ENCODE assay signal across 13 cellular contexts in genomic region chr15:48334260-48334659, GRCh38. TPM values are rescaled to one million over a fixed set of nuclear protein-coding genes. Genes with fewer than 3 reads are reported as not detected.
DNase-seq lines count a peak whose midpoint lies in the region; ATAC-seq, FAIRE-seq and TF ChIP-seq lines count a peak whose summit lies in the region.
"Had no signal": no experiment of that assay in that cellular context is flagged by ENCODE, and none has a peak within 500 bp of the region (broad histone marks: within the 10 kb centered on the region; RNA-seq: fewer than 3 reads in every experiment).

No MANE protein-coding gene starts in this region.

- no peak overlapping the region for H2BK5ac ChIP-seq in H9 (ENCODE audit: insufficient read length, low read length)
- H2BK5ac ChIP-seq in H1 (ENCODE audit: low read depth, low read length): no peak overlapping the region

- H3K79me2 ChIP-seq in H9 (ENCODE audit: insufficient read depth, low read length) (no peaks in the 10 kb centered on the region; the same call in 1 of the 2 replicates), OCI-LY1 (ENCODE audit: insufficient read depth, low read length) (peaks cover 26% of the 10 kb centered on the region), H1 (ENCODE audit: control insufficient read depth in 1 of 2, insufficient read depth in 2 of 2, low read length in 2 of 2) (peaks cover 0 to 68% of the 10 kb centered on the region in 2 experiments; a peak in 3 of 4 replicates)

- peak; percentile 38; the same call in 1 of the 2 replicates for TF ChIP-seq CTCF in A673 (conservative IDR thresholded peaks at IDR 0.05; ENCODE audit: low read depth, low read length)
- peak; percentile 40; the same call in 2 of the 3 replicates for TF ChIP-seq CTCF in H9 (conservative IDR thresholded peaks at IDR 0.05)
- TF ChIP-seq CTCF in OCI-LY1 (IDR thresholded peaks at IDR 0.05; ENCODE audit: low read length): no peak
- peak in 1 of 3 experiments; percentile 34; a peak in 1 of 4 replicates for TF ChIP-seq CTCF in H1 (IDR thresholded peaks at IDR 0.05; ENCODE audit: control extremely low read depth in 1 of 3, insufficient read depth in 1 of 3, low read depth in 1 of 3, low read length in 3 of 3)
- TF ChIP-seq CTCF in transverse colon (IDR thresholded peaks at IDR 0.05): no peak

- no peak for ATAC-seq in HG02885 (IDR thresholded peaks at IDR 0.05; ENCODE audit: poor library complexity, unreplicated experiment)

- DNase-seq in A673 (ENCODE audit: low spot score) (peak; percentile 40), H9 (no peak), H1 (ENCODE audit: low read depth in 1 of 2, low spot score in 2 of 2) (no peak), transverse colon (no peak), EL (no peak)
- DNase-seq: amygdala, cortex of kidney, MM.1S, T1000 had no signal

- no TSS peak for BruUV-seq in A673 (replicated peaks; lab: Mats Ljungman, UMichigan)

- H3F3A ChIP-seq in OCI-LY1 (ENCODE audit: insufficient read depth, low read length): no peaks in the 10 kb centered on the region

- CTCF ChIA-PET in A673 (lab: Charles Lee): no interaction called here
- CTCF ChIA-PET in H1 (lab: Charles Lee; ENCODE audit: partially characterized antibody): interaction anchor here (1.1 to 6.6 kb wide), 8 partner anchors 10 to 222 kb away, joined by 3 to 59 read pairs (median 22); no protein-coding TSS in a partner anchor

- H4K8ac ChIP-seq in H9 (replicated peaks; ENCODE audit: insufficient read length, low read depth, low read length) (no peak overlapping the region), H1 (ENCODE audit: extremely low read depth, insufficient read depth, low read length) (no peak overlapping the region)

- H2BK12ac ChIP-seq in H9 (ENCODE audit: insufficient read length, low read depth, low read length): no peak overlapping the region
- H2BK12ac ChIP-seq in H1 (ENCODE audit: low read depth, low read length): no peak overlapping the region

- H3K4me1 Mint-ChIP-seq in H9: peaks cover 27 to 35% of the 10 kb centered on the region in 2 experiments

- H2AK5ac ChIP-seq in H9 (ENCODE audit: insufficient read length, low read length) (no peak overlapping the region), H1 (ENCODE audit: low read depth, low read length) (no peak overlapping the region)

- no peak overlapping the region for H3K27ac Mint-ChIP-seq in H9

- H2BK120ac ChIP-seq in H9 (ENCODE audit: low read depth, low read length, poor library complexity, severe bottlenecking) (no peak overlapping the region), H1 (replicated peaks; ENCODE audit: low read depth, low read length) (no peak overlapping the region)

- H3K79me1 ChIP-seq in H9 (ENCODE audit: insufficient read depth, low read depth, low read length, poor library complexity, severe bottlenecking) (no peaks in the 10 kb centered on the region), H1 (ENCODE audit: low read depth, low read length) (no peaks in the 10 kb centered on the region)

- H3K9me2 ChIP-seq in OCI-LY1 (ENCODE audit: low read depth, low read length): no peaks in the 10 kb centered on the region

- in situ Hi-C loops in transverse colon (cut with MboI; ENCODE audit: low pct_ligation_motif_present in 1 of 4, low pct_unique_long_range_greater_than_20kb in 1 of 4, low sequenced_read_pairs in 3 of 4): no loop called here

- intact Hi-C loops in A673 (cut with micrococcal nuclease; ENCODE audit: unreplicated experiment) (no loop called here), transverse colon (cut with DNase I; ENCODE audit: low total_unique reads) (no loop called here)

- H4K91ac ChIP-seq in H9 (ENCODE audit: insufficient read length, low read depth, low read length): no peak overlapping the region
- H4K91ac ChIP-seq in H1 (replicated peaks; ENCODE audit: insufficient read length, low read length): no peak overlapping the region

- H3K18ac ChIP-seq in H9 (ENCODE audit: insufficient read length, low read depth, low read length): no peak overlapping the region
- no peak overlapping the region for H3K18ac ChIP-seq in H1 (ENCODE audit: extremely low read depth, low read length)

- H3K27me3 ChIP-seq in A673 (replicated peaks; ENCODE audit: insufficient read depth, low read depth, low read length, poor library complexity): no peaks in the 10 kb centered on the region
- H3K27me3 ChIP-seq in H9 (ENCODE audit: insufficient read depth, low read length): no peaks in the 10 kb centered on the region
- H3K27me3 ChIP-seq in OCI-LY1 (ENCODE audit: insufficient read depth, low read length): no peaks in the 10 kb centered on the region
- no peaks in the 10 kb centered on the region for H3K27me3 ChIP-seq in H1 (replicated peaks in 1 of 4; ENCODE audit: control insufficient read depth in 3 of 4, extremely low read depth in 1 of 4, insufficient read depth in 3 of 4, low read length in 3 of 4)
- no peaks in the 10 kb centered on the region for H3K27me3 ChIP-seq in transverse colon

- peak overlapping the region; percentile 22 for H3K27ac ChIP-seq in A673 (ENCODE audit: low read depth, low read length, poor library complexity, severe bottlenecking)
- no peak overlapping the region for H3K27ac ChIP-seq in H9 (ENCODE audit: insufficient read length, low read depth, low read length)
- H3K27ac ChIP-seq in OCI-LY1 (ENCODE audit: low read depth, low read length, poor library complexity, severe bottlenecking): no peak overlapping the region
- no peak overlapping the region for H3K27ac ChIP-seq in H1 (ENCODE audit: low read depth, low read length)
- no peak overlapping the region for H3K27ac ChIP-seq in transverse colon
- H3K27ac ChIP-seq: RWPE1 had no signal

- H2BK15ac ChIP-seq in H9 (ENCODE audit: low read depth, low read length): no peak overlapping the region
- no peak overlapping the region for H2BK15ac ChIP-seq in H1 (ENCODE audit: low read length)

- TF ChIP-seq EP300 in H1 (IDR thresholded peaks at IDR 0.05; ENCODE audit: borderline replicate concordance in 1 of 2, low read depth in 2 of 2, low read length in 2 of 2): no peak
- no peak for TF ChIP-seq EP300 in transverse colon (IDR thresholded peaks at IDR 0.05; ENCODE audit: low read depth)

- H3K36me3 Mint-ChIP-seq in H9 (ENCODE audit: insufficient read depth in 1 of 3, low read depth in 3 of 3): peaks cover 9 to 47% (median 31%) of the 10 kb centered on the region in 3 experiments

- H3K4ac ChIP-seq in H9 (ENCODE audit: low read depth, low read length) (no peak overlapping the region), H1 (replicated peaks; ENCODE audit: insufficient read length, low read depth, low read length) (no peak overlapping the region)

- H3K14ac ChIP-seq in H9 (ENCODE audit: insufficient read depth, low read length) (no peak overlapping the region), H1 (ENCODE audit: insufficient read length) (no peak overlapping the region)

- FAIRE-seq in H1 (lab: Jason Lieb, UNC): no peak

- H3K36me3 ChIP-seq in A673 (ENCODE audit: insufficient read depth, low read length, poor library complexity, severe bottlenecking) (peaks cover 43% of the 10 kb centered on the region), OCI-LY1 (ENCODE audit: insufficient read depth, low read length) (peaks cover 63% of the 10 kb centered on the region), H1 (ENCODE audit: control insufficient read depth in 2 of 4, insufficient read depth in 4 of 4, low read length in 3 of 4) (peaks cover 0 to 48% (median 28%) of the 10 kb centered on the region in 4 experiments; a peak in 6 of 8 replicates), transverse colon (peaks cover 0 to 7% (median 3%) of the 10 kb centered on the region in 4 donors)

- H3K9me3 Mint-ChIP-seq in H9: no peaks in the 10 kb centered on the region

- H3K9ac ChIP-seq in H9 (ENCODE audit: extremely low read depth, insufficient read length, low read length) (no peak overlapping the region), OCI-LY1 (ENCODE audit: low read length) (no peak overlapping the region; the same call in none of the 2 replicates), H1 (replicated peaks in 1 of 4; ENCODE audit: extremely low read depth in 1 of 4, low read depth in 3 of 4, low read length in 3 of 4) (no peak overlapping the region)

- H3K4me2 ChIP-seq in H9 (ENCODE audit: insufficient read depth, insufficient read length, low read length) (no peak overlapping the region), OCI-LY1 (ENCODE audit: low read length) (peak overlapping the region; percentile 69; the same call in 1 of the 2 replicates), H1 (ENCODE audit: insufficient read depth in 1 of 2, low read depth in 2 of 2, low read length in 2 of 2) (peak overlapping the region; percentile 61 to 81; a peak in 3 of 4 replicates)

- H2BK20ac ChIP-seq in H9 (ENCODE audit: low read depth, low read length, poor library complexity, severe bottlenecking): no peak overlapping the region
- H2BK20ac ChIP-seq in H1 (ENCODE audit: low read length): no peak overlapping the region

- H3K9me3 ChIP-seq in A673 (ENCODE audit: low read depth, low read length, poor library complexity, severe bottlenecking) (no peaks in the 10 kb centered on the region), H9 (ENCODE audit: control insufficient read depth, low read depth, low read length) (no peaks in the 10 kb centered on the region), OCI-LY1 (ENCODE audit: low read length) (no peaks in the 10 kb centered on the region), H1 (ENCODE audit: insufficient read depth in 2 of 2, low read depth in 1 of 2, low read length in 1 of 2) (no peaks in the 10 kb centered on the region), transverse colon (no peaks in the 10 kb centered on the region)

- H3K4me3 ChIP-seq in A673 (ENCODE audit: low read depth, low read length, poor library complexity, severe bottlenecking) (peak overlapping the region; percentile 84), OCI-LY1 (ENCODE audit: low read depth, low read length, poor library complexity, severe bottlenecking) (peak overlapping the region; percentile 81), H1 (ENCODE audit: extremely low read depth in 1 of 4, insufficient read depth in 2 of 4, low read depth in 3 of 4, low read length in 4 of 4) (peak overlapping the region in 1 of 4 experiments; percentile 99; a peak in 2 of 8 replicates), transverse colon (no peak overlapping the region)
- H3K4me3 ChIP-seq: lung had no signal

- H3K27me3 Mint-ChIP-seq in H9 (ENCODE audit: low read depth): no peaks in the 10 kb centered on the region

- H3K56ac ChIP-seq in H9 (ENCODE audit: insufficient read length, low read depth, low read length) (no peak overlapping the region), H1 (replicated peaks; ENCODE audit: insufficient read length, low read depth, low read length) (no peak overlapping the region)

- H4K5ac ChIP-seq in H9 (ENCODE audit: insufficient read length, low read depth, low read length): no peak overlapping the region
- no peak overlapping the region for H4K5ac ChIP-seq in H1 (ENCODE audit: insufficient read length, low read depth, low read length)

- peaks cover 26% of the 10 kb centered on the region for H3K4me1 ChIP-seq in A673 (ENCODE audit: insufficient read depth, low read length, poor library complexity, severe bottlenecking)
- no peaks in the 10 kb centered on the region for H3K4me1 ChIP-seq in H9 (ENCODE audit: insufficient read depth, low read length)
- H3K4me1 ChIP-seq in OCI-LY1 (ENCODE audit: insufficient read depth, low read length, severe bottlenecking): peaks cover 37% of the 10 kb centered on the region
- H3K4me1 ChIP-seq in H1 (replicated peaks in 1 of 4; ENCODE audit: control insufficient read depth in 3 of 4, insufficient read depth in 4 of 4, low read length in 3 of 4): peaks cover 3 to 9% (median 4%) of the 10 kb centered on the region in 4 experiments; a peak in 5 of 7 replicates
- peaks cover 9 to 26% (median 17%) of the 10 kb centered on the region in 4 donors for H3K4me1 ChIP-seq in transverse colon

- no CpG with 5 or more reads among the region's 2 CpGs for WGBS in H9 (ENCODE audit: extremely low coverage, insufficient read length, low lambda C conversion rate)
- 68% methylated on average over 2 of the region's 2 CpGs; no CpG with 5 or more reads in 1 of the 2 experiments for WGBS in H1 (ENCODE audit: extremely low coverage in 1 of 2, insufficient coverage in 1 of 2, insufficient read length in 1 of 2, insufficient replicate concordance in 2 of 2, low coverage in 1 of 2, low lambda C conversion rate in 2 of 2, missing lambda C conversion rate in 1 of 2), 2 experiments
- 73 to 100% methylated on average over 1 to 2 of the region's 2 CpGs for WGBS in transverse colon (ENCODE audit: low coverage in 1 of 2), 2 donors

- peak; percentile 44 to 57; a peak in 3 of 4 replicates for TF ChIP-seq RAD21 in H1 (IDR thresholded peaks at IDR 0.05 in 1 of 2, conservative IDR thresholded peaks at IDR 0.05 in 1 of 2; ENCODE audit: low read depth in 2 of 2, low read length in 2 of 2)

- no peaks in the 10 kb centered on the region for H4K20me1 ChIP-seq in H9 (ENCODE audit: control insufficient read depth, insufficient read depth, insufficient read length)
- no peaks in the 10 kb centered on the region for H4K20me1 ChIP-seq in OCI-LY1 (ENCODE audit: insufficient read depth, low read length)
- peaks cover 3 to 4% of the 10 kb centered on the region in 2 experiments for H4K20me1 ChIP-seq in H1 (replicated peaks in 1 of 2; ENCODE audit: control insufficient read depth in 1 of 2, insufficient read depth in 2 of 2, low read length in 2 of 2)

- TF ChIP-seq POLR2A in H1 (IDR thresholded peaks at IDR 0.05; ENCODE audit: control extremely low read depth in 1 of 2, low read depth in 2 of 2, low read length in 2 of 2) (no peak), transverse colon (IDR thresholded peaks at IDR 0.05) (no peak)

- POLR2A ChIA-PET in A673 (lab: Charles Lee; ENCODE audit: low non-redundant PET): no interaction called here
- POLR2A ChIA-PET in H1 (lab: Charles Lee; ENCODE audit: partially characterized antibody): interaction anchor here (0.5 to 2.3 kb wide), 7 partner anchors 10 to 386 kb away, joined by 3 to 11 read pairs (median 3); partner anchors contain the start of gene MYEF2

- H3K23me2 ChIP-seq in H9 (ENCODE audit: insufficient read length, low read depth, low read length, poor library complexity, severe bottlenecking) (peaks cover 14% of the 10 kb centered on the region), H1 (ENCODE audit: low read depth, low read length) (peaks cover 2% of the 10 kb centered on the region; the same call in 1 of the 2 replicates)

- no peak overlapping the region for H3T11ph ChIP-seq in H9 (ENCODE audit: low read length)

- peak overlapping the region in 1 of 2 experiments; percentile 16; a peak in 1 of 5 replicates for H3K4me3 Mint-ChIP-seq in H9

- H3K23ac ChIP-seq in H9 (ENCODE audit: insufficient read length, low read depth, low read length): no peak overlapping the region
- no peak overlapping the region for H3K23ac ChIP-seq in H1 (ENCODE audit: insufficient read length)

- H2AFZ ChIP-seq in H9 (ENCODE audit: low read length) (no peak overlapping the region), OCI-LY1 (ENCODE audit: low read length) (no peak overlapping the region), H1 (ENCODE audit: low read length) (no peak overlapping the region)

RNA-seq across cellular contexts. Expression of gene DUT, which starts 3.0 kb away (rescaled TPM):
- 222 and 224 TPM in 2 replicates for total RNA-seq in A673 (2021)
- 131 and 137 TPM in 2 replicates for total RNA-seq in H9 (2021)
- 246 and 259 TPM in 2 replicates for total RNA-seq in H1 (2021; fragmentation: NEBNext Ultra II Directional; extraction: Animal tissue kit (Norgen Biotek cat#: 25700))
- 71.4 and 71.5 TPM in 2 replicates for polyA plus RNA-seq in H1 (2011; rRNA removed)
- polyA plus RNA-seq in H1 (2011; cell fraction: cytosol; rRNA removed): 89.6 TPM
- 89.8 TPM for polyA plus RNA-seq in H1 (2011; cell fraction: nucleus; rRNA removed)
- polyA plus RNA-seq in H1 (2012, experiment 1 of 2): 156 to 208 TPM (median 166 TPM) in 4 replicates
- polyA plus RNA-seq in H1 (2012, experiment 2 of 2): 110 TPM
- polyA plus RNA-seq in H1 (2013, experiment 1 of 2): 256 TPM
- 255 TPM for polyA plus RNA-seq in H1 (2013, experiment 2 of 2)
- 7.7 and 11.8 TPM in 2 replicates for polyA minus RNA-seq in H1 (2011; rRNA and poly(A)+ RNA removed)
- 51.4 TPM for polyA minus RNA-seq in H1 (2011; cell fraction: cytosol; rRNA and poly(A)+ RNA removed)
- 26.7 TPM for polyA minus RNA-seq in H1 (2011; cell fraction: nucleus; rRNA and poly(A)+ RNA removed)
- 10 to 100 TPM; 19.5 to 63.1 (median 45.3) TPM for total RNA-seq in transverse colon

Comparison
In these comparisons a context has a peak if more than half of its experiments do, and no peak if none do; other contexts are left out.
1. H3K4me3 ChIP-seq: peak in A673 (single experiment) and OCI-LY1 (single experiment); none in transverse colon (0 of 4).
2. CTCF ChIP-seq: peak in A673 (single experiment) and H9 (single experiment); none in OCI-LY1 (single experiment) and transverse colon (0 of 5).